Comparison of ENCODE assay signal across 26 cellular contexts in genomic region chr1:3742439-3743298, GRCh38. TPM values are rescaled to one million over a fixed set of nuclear protein-coding genes. Genes with fewer than 3 reads are reported as not detected.
A peak's percentile ranks its signal among the peaks of the same experiment; 100 is the strongest.
DNase-seq lines count a peak whose midpoint lies in the region; ATAC-seq and TF ChIP-seq lines count a peak whose summit lies in the region.
"Had no signal": no experiment of that assay in that cellular context is flagged by ENCODE, and none has a peak within 500 bp of the region (broad histone marks: within the 10 kb centered on the region; RNA-seq: fewer than 3 reads in every experiment).

No MANE protein-coding gene starts in this region.

- no peak for ATAC-seq in HG02885 (IDR thresholded peaks at IDR 0.05; ENCODE audit: poor library complexity, unreplicated experiment)
- ATAC-seq: GM12878, HepG2, K562, Panc1, Right ventricle myocardium inferior had no signal

- H3K4me3 Mint-ChIP-seq in neural crest cell: peak overlapping the region; percentile 29
- H3K4me3 Mint-ChIP-seq in activated CD4-positive, alpha-beta T cell treated with anti-CD3 and anti-CD28 coated beads, Interleukin-2, amount 10 ng/mL, durations not matched to agents 24 days and 14 days: no peak overlapping the region
- H3K4me3 Mint-ChIP-seq: H9 had no signal

- peaks cover 21% of the 10 kb centered on the region for H3K4me1 Mint-ChIP-seq in neural crest cell
- H3K4me1 Mint-ChIP-seq in activated CD4-positive, alpha-beta T cell treated with anti-CD3 and anti-CD28 coated beads, Interleukin-2, amount 10 ng/mL, durations not matched to agents 24 days and 14 days: peaks cover 12% of the 10 kb centered on the region

- intact Hi-C loops in activated CD4-positive, alpha-beta T cell treated with anti-CD3 and anti-CD28 coated beads, Interleukin-2, amount 10 ng/mL, durations not matched to agents 24 days and 14 days (cut with micrococcal nuclease): no loop called here

- H3K27ac Mint-ChIP-seq in neural crest cell (ENCODE audit: unreplicated experiment): no peak overlapping the region
- H3K27ac Mint-ChIP-seq in activated CD4-positive, alpha-beta T cell treated with anti-CD3 and anti-CD28 coated beads, Interleukin-2, amount 10 ng/mL, durations not matched to agents 24 days and 14 days: no peak overlapping the region
- H3K27ac Mint-ChIP-seq: CD4-positive, CD25-positive, alpha-beta regulatory T cell had no signal

- H3K9me3 Mint-ChIP-seq in neural crest cell: no peaks in the 10 kb centered on the region
- H3K9me3 Mint-ChIP-seq in activated CD4-positive, alpha-beta T cell treated with anti-CD3 and anti-CD28 coated beads, Interleukin-2, amount 10 ng/mL, durations not matched to agents 24 days and 14 days: no peaks in the 10 kb centered on the region
- H3K9me3 Mint-ChIP-seq: CD4-positive, CD25-positive, alpha-beta regulatory T cell; H9 had no signal

- H3K36me3 Mint-ChIP-seq in neural crest cell (ENCODE audit: low read depth): no peaks in the 10 kb centered on the region
- H3K36me3 Mint-ChIP-seq in activated CD4-positive, alpha-beta T cell treated with anti-CD3 and anti-CD28 coated beads, Interleukin-2, amount 10 ng/mL, durations not matched to agents 24 days and 14 days (ENCODE audit: low read depth): peaks cover 7% of the 10 kb centered on the region

- H3K27me3 Mint-ChIP-seq in neural crest cell (ENCODE audit: low read depth): no peaks in the 10 kb centered on the region
- no peaks in the 10 kb centered on the region for H3K27me3 Mint-ChIP-seq in activated CD4-positive, alpha-beta T cell treated with anti-CD3 and anti-CD28 coated beads, Interleukin-2, amount 10 ng/mL, durations not matched to agents 24 days and 14 days
- H3K27me3 Mint-ChIP-seq: CD4-positive, CD25-positive, alpha-beta regulatory T cell had no signal

- TF ChIP-seq CTCF in epithelial cell of esophagus (IDR thresholded peaks at IDR 0.05; ENCODE audit: insufficient read depth, low read depth, low read length, missing control alignments): no peak
- TF ChIP-seq CTCF in neural crest cell (conservative IDR thresholded peaks at IDR 0.05): no peak

- peak; percentile 21 for DNase-seq in EL
- DNase-seq in RKO (ENCODE audit: low spot score): peak; percentile 28
- peak; percentile 27 for DNase-seq in epithelial cell of esophagus (ENCODE audit: low read depth)
- no peak for DNase-seq in neural crest cell (ENCODE audit: low read depth, low spot score)
- DNase-seq in NCI-H526 (lab: John Stamatoyannopoulos, UW): no peak
- DNase-seq in NK-92 (lab: John Stamatoyannopoulos, UW; ENCODE audit: unreplicated experiment): no peak
- no peak for DNase-seq in activated CD4-positive, alpha-beta T cell treated with anti-CD3 and anti-CD28 coated beads, Interleukin-2, amount 10 ng/mL, durations not matched to agents 24 days and 14 days
- DNase-seq: BE2C; CD4-positive, CD25-positive, alpha-beta regulatory T cell; COR-L47; DMS79; H9; MM.1S; NCI-H1048; NCI-H1436; NCI-H187 treated with DMSO at 0.1 percent for 48 hours; NCI-H2107 had no signal

- no peak overlapping the region for H3K4me3 ChIP-seq in epithelial cell of esophagus (ENCODE audit: low read length)
- H3K4me3 ChIP-seq: GM12878, K562 had no signal

RNA-seq across cellular contexts. Expression of gene CCDC27, which starts 9.6 kb away (rescaled TPM):
- not detected in 2 replicates for total RNA-seq in neural crest cell
- not detected in 2 replicates for total RNA-seq in activated CD4-positive, alpha-beta T cell treated with anti-CD3 and anti-CD28 coated beads, Interleukin-2, amount 10 ng/mL, durations not matched to agents 24 days and 14 days
- total RNA-seq: A673; CD4-positive, CD25-positive, alpha-beta regulatory T cell; GM12878; H9; HepG2; HT-29; NCI-H460; Right ventricle myocardium inferior had no signal

RNA-seq across cellular contexts. Expression of gene SMIM1, which starts 29.9 kb away (rescaled TPM):
- total RNA-seq in neural crest cell: 3.8 and 4.7 TPM in 2 replicates
- total RNA-seq in activated CD4-positive, alpha-beta T cell treated with anti-CD3 and anti-CD28 coated beads, Interleukin-2, amount 10 ng/mL, durations not matched to agents 24 days and 14 days: 0.66 and 1.4 TPM in 2 replicates
- total RNA-seq: GM12878, HT-29, NCI-H460 had no signal

RNA-seq across cellular contexts. Expression of gene LRRC47, which starts 53.6 kb away (rescaled TPM):
- total RNA-seq in neural crest cell: 57.9 and 59.6 TPM in 2 replicates
- total RNA-seq in activated CD4-positive, alpha-beta T cell treated with anti-CD3 and anti-CD28 coated beads, Interleukin-2, amount 10 ng/mL, durations not matched to agents 24 days and 14 days: 40.8 and 46.0 TPM in 2 replicates

Comparison
In these comparisons a context has a peak if more than half of its experiments do, and no peak if none do; other contexts are left out.
1. DNase-seq: peak in EL (single experiment), RKO (single experiment) and epithelial cell of esophagus (single experiment); none in neural crest cell (single experiment), NCI-H526 (0 of 2), NK-92 (single experiment) and activated CD4-positive, alpha-beta T cell treated with anti-CD3 and anti-CD28 coated beads, Interleukin-2, amount 10 ng/mL, durations not matched to agents 24 days and 14 days (single experiment).